8 cellular contexts compared by ENCODE assay signal in the genomic region with DNA sequence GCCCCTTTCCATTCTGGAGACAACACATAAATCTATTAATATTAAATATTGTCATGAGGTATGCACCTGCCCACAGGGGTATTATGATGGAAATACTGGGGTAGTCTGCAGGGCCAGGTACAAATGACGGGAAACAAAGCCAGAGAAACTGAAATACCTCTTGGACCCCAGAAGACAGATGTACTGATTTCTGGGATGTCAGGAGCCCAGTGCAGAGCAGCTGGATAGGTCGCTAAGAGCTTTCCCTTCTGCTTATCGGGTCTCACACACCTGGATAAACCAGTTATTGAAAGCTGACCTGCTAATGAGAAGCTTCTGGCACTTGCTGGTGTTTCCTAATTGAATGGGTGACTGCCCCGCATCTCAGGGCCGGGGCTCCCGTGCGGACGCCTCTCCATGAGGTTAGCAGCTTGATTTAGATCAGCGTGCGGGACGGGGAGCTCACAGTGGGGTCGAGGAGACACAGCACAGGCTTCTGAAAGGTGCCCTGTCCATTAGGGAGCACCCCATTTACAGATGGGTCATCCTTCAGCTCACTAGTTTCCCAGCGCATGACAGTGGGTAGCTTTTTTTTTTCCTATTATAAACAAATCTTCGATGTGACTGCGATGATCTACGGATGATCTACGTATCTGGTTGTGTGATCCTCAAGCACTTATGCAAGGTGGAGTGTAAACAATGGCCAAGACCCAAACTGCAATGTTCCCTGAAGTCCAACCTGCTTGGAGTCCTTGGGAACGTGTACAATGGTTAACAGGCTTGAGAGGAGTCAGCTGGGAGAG. TPM values are rescaled to one million over a fixed set of nuclear protein-coding genes. Genes with fewer than 3 reads are reported as not detected.
DNase-seq lines count a peak whose midpoint lies in the region; ATAC-seq lines count a peak whose summit lies in the region.

No MANE protein-coding gene starts in this region.

- peak overlapping the region; percentile 71 for H3K27ac ChIP-seq in stomach smooth muscle (ENCODE audit: low read length)

- H3K9me3 Mint-ChIP-seq in activated CD8-positive, alpha-beta memory T cell treated with anti-CD3 and anti-CD28 coated beads, Interleukin-2, amount 10 ng/mL, durations not matched to agents 7 days and 5 days (ENCODE audit: low read depth) = no peaks in the 10 kb centered on the region
- H3K9me3 Mint-ChIP-seq in activated T-helper 17 cell treated with anti-CD3 and anti-CD28 coated beads, Interleukin-2, amount 50 U/mL, for 72 hours = no peaks in the 10 kb centered on the region

- H3K36me3 ChIP-seq in stomach smooth muscle (ENCODE audit: control insufficient read depth in 2 of 2, insufficient read depth in 2 of 2, low read length in 2 of 2) = peaks cover 0 to 4% of the 10 kb centered on the region in 2 donors

- H3K27me3 Mint-ChIP-seq in activated CD8-positive, alpha-beta memory T cell treated with anti-CD3 and anti-CD28 coated beads, Interleukin-2, amount 10 ng/mL, durations not matched to agents 7 days and 5 days = peaks cover 2% of the 10 kb centered on the region
- H3K27me3 Mint-ChIP-seq in activated T-helper 17 cell treated with anti-CD3 and anti-CD28 coated beads, Interleukin-2, amount 50 U/mL, for 72 hours = peaks cover 6% of the 10 kb centered on the region

- peak overlapping the region; percentile 72 for H3K4me3 ChIP-seq in iPS-18c (ENCODE audit: insufficient read depth, low read depth, low read length)
- peak overlapping the region; percentile 64 to 84 for H3K4me3 ChIP-seq in stomach smooth muscle (ENCODE audit: low read length in 2 of 2)

- H3K4me3 Mint-ChIP-seq in activated CD8-positive, alpha-beta memory T cell treated with anti-CD3 and anti-CD28 coated beads, Interleukin-2, amount 10 ng/mL, durations not matched to agents 7 days and 5 days = peak overlapping the region; percentile 60
- H3K4me3 Mint-ChIP-seq in activated T-helper 17 cell treated with anti-CD3 and anti-CD28 coated beads, Interleukin-2, amount 50 U/mL, for 72 hours = peak overlapping the region; percentile 91

- peaks cover 41% of the 10 kb centered on the region for H3K36me3 Mint-ChIP-seq in activated CD8-positive, alpha-beta memory T cell treated with anti-CD3 and anti-CD28 coated beads, Interleukin-2, amount 10 ng/mL, durations not matched to agents 7 days and 5 days
- H3K36me3 Mint-ChIP-seq in activated T-helper 17 cell treated with anti-CD3 and anti-CD28 coated beads, Interleukin-2, amount 50 U/mL, for 72 hours (ENCODE audit: low read depth) = peaks cover 42% of the 10 kb centered on the region

- peak; percentile 38 for DNase-seq in activated CD8-positive, alpha-beta memory T cell treated with anti-CD3 and anti-CD28 coated beads, Interleukin-2, amount 10 ng/mL, durations not matched to agents 7 days and 5 days
- DNase-seq in activated CD8-positive, alpha-beta memory T cell treated with anti-CD3 and anti-CD28 coated beads, Interleukin-2, amount 50 U/mL, for 4 hours = no peak
- DNase-seq in AG20443 (ENCODE audit: low spot score) = no peak

- CTCF ChIA-PET in activated CD8-positive, alpha-beta memory T cell treated with anti-CD3 and anti-CD28 coated beads, Interleukin-2, amount 10 ng/mL, durations not matched to agents 7 days and 5 days (lab: Charles Lee) = interaction anchor here (0.7 to 4.7 kb wide), 10 partner anchors 11 to 293 kb away, joined by 3 to 35 read pairs (median 4); a partner anchor contains a TSS

- H3K27ac Mint-ChIP-seq in activated CD8-positive, alpha-beta memory T cell treated with anti-CD3 and anti-CD28 coated beads, Interleukin-2, amount 10 ng/mL, durations not matched to agents 7 days and 5 days = peak overlapping the region; percentile 91
- peak overlapping the region; percentile 91 for H3K27ac Mint-ChIP-seq in activated T-helper 17 cell treated with anti-CD3 and anti-CD28 coated beads, Interleukin-2, amount 50 U/mL, for 72 hours

- H3K27me3 ChIP-seq in stomach smooth muscle (ENCODE audit: control insufficient read depth in 1 of 2, insufficient read depth in 2 of 2, low read length in 2 of 2) = no peaks in the 10 kb centered on the region

- peaks cover 24% of the 10 kb centered on the region for H3K4me1 ChIP-seq in stomach smooth muscle (ENCODE audit: control insufficient read depth, insufficient read depth, low read length)

- H3K9me3 ChIP-seq in iPS-18c (ENCODE audit: control insufficient read depth, insufficient read depth, low read length) (no peaks in the 10 kb centered on the region), stomach smooth muscle (ENCODE audit: control insufficient read depth in 2 of 2, low read length in 2 of 2) (no peaks in the 10 kb centered on the region)

- peak overlapping the region; percentile 65 to 76 for H3K9ac ChIP-seq in stomach smooth muscle (ENCODE audit: low read length in 2 of 2)

- peaks cover 43% of the 10 kb centered on the region for H3K4me1 Mint-ChIP-seq in activated CD8-positive, alpha-beta memory T cell treated with anti-CD3 and anti-CD28 coated beads, Interleukin-2, amount 10 ng/mL, durations not matched to agents 7 days and 5 days
- H3K4me1 Mint-ChIP-seq in activated T-helper 17 cell treated with anti-CD3 and anti-CD28 coated beads, Interleukin-2, amount 50 U/mL, for 72 hours = peaks cover 37% of the 10 kb centered on the region

- no peak for ATAC-seq in activated CD8-positive, alpha-beta memory T cell treated with anti-CD3 and anti-CD28 coated beads, Interleukin-2, amount 10 ng/mL, durations not matched to agents 7 days and 5 days
- no peak for ATAC-seq in activated T-helper 17 cell treated with anti-CD3 and anti-CD28 coated beads, Interleukin-2, amount 50 U/mL, for 72 hours (replicated peaks)
- ATAC-seq in HG03571 (IDR thresholded peaks at IDR 0.05; ENCODE audit: unreplicated experiment) (no peak), GM19395 (IDR thresholded peaks at IDR 0.05; ENCODE audit: unreplicated experiment) (no peak)

RNA-seq across cellular contexts. Expression of a gene that starts 1.5 kb away (rescaled TPM):
- 100 to 1,000 TPM; 145 to 164 TPM for total RNA-seq in activated CD8-positive, alpha-beta memory T cell treated with anti-CD3 and anti-CD28 coated beads, Interleukin-2, amount 10 ng/mL, durations not matched to agents 7 days and 5 days
- 100 to 1,000 TPM; 140 to 216 TPM for total RNA-seq in activated T-helper 17 cell treated with anti-CD3 and anti-CD28 coated beads, Interleukin-2, amount 50 U/mL, for 72 hours
